1 cellular context compared by ENCODE assay signal in the genomic region with DNA sequence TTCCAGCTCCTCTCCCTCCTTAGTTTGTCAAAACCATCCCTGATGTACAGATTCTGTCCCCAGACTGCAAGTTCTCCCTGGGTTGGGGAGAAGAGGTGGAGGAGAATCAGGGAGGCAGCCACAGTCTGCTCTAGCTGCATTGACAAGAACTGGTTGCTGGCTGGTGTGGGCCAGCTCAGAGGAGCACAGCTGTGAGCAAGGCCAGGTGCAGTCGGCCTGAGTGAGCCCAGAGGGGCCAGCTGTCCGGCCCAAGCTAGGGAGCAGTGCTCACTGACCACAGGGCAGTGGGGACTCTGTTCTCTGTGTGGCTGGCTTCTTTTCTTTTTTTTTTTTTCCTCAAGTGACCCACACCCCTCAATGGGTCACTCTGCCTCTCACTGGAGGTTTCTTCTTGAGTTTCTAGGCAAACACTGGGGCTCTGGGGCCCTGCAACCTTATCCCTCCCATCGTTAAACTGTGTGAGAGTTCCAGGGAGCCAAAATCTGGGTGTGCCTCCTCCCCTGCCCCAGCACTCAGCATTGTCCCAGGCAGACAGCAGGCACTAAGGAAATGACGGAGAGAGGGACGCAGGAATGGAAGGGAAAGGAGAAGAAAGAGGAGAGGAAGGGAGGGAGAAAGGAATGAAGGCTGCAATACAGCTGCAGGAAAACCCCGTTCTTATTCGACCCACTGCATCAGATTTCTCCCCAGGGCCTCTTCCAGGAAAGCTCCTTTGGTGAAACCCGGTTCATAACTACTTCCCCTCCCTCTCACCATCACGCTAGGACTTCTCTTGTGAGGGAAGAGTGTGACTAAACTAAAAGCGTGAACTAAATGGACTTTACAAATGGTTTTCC.
TF ChIP-seq lines count a peak whose summit lies in the region.

No MANE protein-coding gene starts in this region.

TF ChIP-seq in SK-N-SH, 30 proteins besides CTCF, POLR2A, EP300 and RAD21:
- TF ChIP-seq REST (IDR thresholded peaks at IDR 0.05; ENCODE audit: low read depth, low read length) (no peak), YY1 (IDR thresholded peaks at IDR 0.05; ENCODE audit: low read depth) (no peak), NRF1 (IDR thresholded peaks at IDR 0.05; ENCODE audit: low read depth, low read length) (no peak), MXI1 (IDR thresholded peaks at IDR 0.05; ENCODE audit: low read depth, low read length) (no peak), FOXM1 (IDR thresholded peaks at IDR 0.05; ENCODE audit: low read depth) (no peak)
- TF ChIP-seq, protein P1, sequence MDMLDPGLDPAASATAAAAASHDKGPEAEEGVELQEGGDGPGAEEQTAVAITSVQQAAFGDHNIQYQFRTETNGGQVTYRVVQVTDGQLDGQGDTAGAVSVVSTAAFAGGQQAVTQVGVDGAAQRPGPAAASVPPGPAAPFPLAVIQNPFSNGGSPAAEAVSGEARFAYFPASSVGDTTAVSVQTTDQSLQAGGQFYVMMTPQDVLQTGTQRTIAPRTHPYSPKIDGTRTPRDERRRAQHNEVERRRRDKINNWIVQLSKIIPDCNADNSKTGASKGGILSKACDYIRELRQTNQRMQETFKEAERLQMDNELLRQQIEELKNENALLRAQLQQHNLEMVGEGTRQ (IDR thresholded peaks at IDR 0.05; ENCODE audit: borderline replicate concordance, low read depth, low read length), result no peak
TF ChIP-seq in SK-N-SH: peak in this region for 0.
